ENCODE assay signal across 8 cellular contexts in genomic region chr22:23289851-23290724, GRCh38.
DNase-seq lines count a peak whose midpoint lies in the region; ATAC-seq, FAIRE-seq and TF ChIP-seq lines count a peak whose summit lies in the region.

No MANE protein-coding gene starts in this region.

- H4K20me1 ChIP-seq in astrocyte (ENCODE audit: insufficient read depth, low read length), result peaks cover 22% of the 10 kb centered on the region

- ATAC-seq in CD4-positive, CD25-positive, alpha-beta regulatory T cell (ENCODE audit: low read depth in 2 of 2), result peak in 1 of 2 donors; percentile 49
- peak; percentile 71 for ATAC-seq in T-helper 17 cell
- no peak for ATAC-seq in stimulated activated memory B cell treated with anti-CD40 and anti-IgM and Interleukin-4, amounts not matched to agents 10 μg/mL and 1 μg/mL and 100 μg/mL, for 72 hours

- H3K27me3 Mint-ChIP-seq in CD4-positive, CD25-positive, alpha-beta regulatory T cell, result no peaks in the 10 kb centered on the region
- H3K27me3 Mint-ChIP-seq in T-helper 17 cell (no peaks in the 10 kb centered on the region), astrocyte (ENCODE audit: low read depth, unreplicated experiment) (no peaks in the 10 kb centered on the region)
- no peaks in the 10 kb centered on the region for H3K27me3 Mint-ChIP-seq in stimulated activated memory B cell treated with anti-CD40 and anti-IgM and Interleukin-4, amounts not matched to agents 10 μg/mL and 1 μg/mL and 100 μg/mL, for 72 hours

- H3K9ac ChIP-seq in astrocyte (ENCODE audit: low read length), result no peak overlapping the region

- H3K4me3 Mint-ChIP-seq in CD4-positive, CD25-positive, alpha-beta regulatory T cell, result no peak overlapping the region
- no peak overlapping the region for H3K4me3 Mint-ChIP-seq in T-helper 17 cell
- H3K4me3 Mint-ChIP-seq in astrocyte (ENCODE audit: unreplicated experiment), result no peak overlapping the region
- no peak overlapping the region for H3K4me3 Mint-ChIP-seq in stimulated activated memory B cell treated with anti-CD40 and anti-IgM and Interleukin-4, amounts not matched to agents 10 μg/mL and 1 μg/mL and 100 μg/mL, for 72 hours

- no peaks in the 10 kb centered on the region for H3K79me2 ChIP-seq in astrocyte (ENCODE audit: insufficient read depth, low read length)

- H3K27ac ChIP-seq in CD4-positive, CD25-positive, alpha-beta regulatory T cell (ENCODE audit: insufficient read depth, low read length, poor library complexity, severe bottlenecking), result no peak overlapping the region
- H3K27ac ChIP-seq in astrocyte (ENCODE audit: low read depth, low read length), result no peak overlapping the region

- peak; percentile 29 to 50 (median 42) for DNase-seq in CD4-positive, CD25-positive, alpha-beta regulatory T cell
- DNase-seq in HFF-Myc (ENCODE audit: extremely low read depth, low read depth) (peak; percentile 46), T-helper 17 cell (peak; percentile 30 to 59 (median 38)), astrocyte (ENCODE audit: low read depth) (peak; percentile 12), iris pigment epithelial cell (ENCODE audit: low read depth) (peak; percentile 49), dedifferentiated amniotic fluid mesenchymal stem cell (ENCODE audit: extremely low spot score) (no peak)
- peak; percentile 50 for DNase-seq in stimulated activated CD4-positive, alpha-beta T cell treated with anti-CD3 and anti-CD28 coated beads, Interleukin-1b, Interleukin-23, amount 100 ng/mL, for 48 hours

- TF ChIP-seq CTCF in HFF-Myc (IDR thresholded peaks at IDR 0.05; ENCODE audit: low read depth, low read length, missing control alignments) (peak; percentile 93), astrocyte (IDR thresholded peaks at IDR 0.05; ENCODE audit: insufficient read depth, low read depth, low read length) (peak; percentile 72)

- no peaks in the 10 kb centered on the region for H3K4me1 Mint-ChIP-seq in CD4-positive, CD25-positive, alpha-beta regulatory T cell
- H3K4me1 Mint-ChIP-seq in T-helper 17 cell (peaks cover 5% of the 10 kb centered on the region), astrocyte (ENCODE audit: low read depth, unreplicated experiment) (peaks cover 16% of the 10 kb centered on the region)
- H3K4me1 Mint-ChIP-seq in stimulated activated memory B cell treated with anti-CD40 and anti-IgM and Interleukin-4, amounts not matched to agents 10 μg/mL and 1 μg/mL and 100 μg/mL, for 72 hours, result peaks cover 10% of the 10 kb centered on the region

- H3K9me3 Mint-ChIP-seq in CD4-positive, CD25-positive, alpha-beta regulatory T cell, result no peaks in the 10 kb centered on the region
- no peaks in the 10 kb centered on the region for H3K9me3 Mint-ChIP-seq in astrocyte (ENCODE audit: unreplicated experiment)
- no peaks in the 10 kb centered on the region for H3K9me3 Mint-ChIP-seq in stimulated activated memory B cell treated with anti-CD40 and anti-IgM and Interleukin-4, amounts not matched to agents 10 μg/mL and 1 μg/mL and 100 μg/mL, for 72 hours

- no peak overlapping the region for H2AFZ ChIP-seq in astrocyte (ENCODE audit: low read depth, low read length)

- H3K4me2 ChIP-seq in astrocyte (ENCODE audit: low read length), result no peak overlapping the region

- no peak for FAIRE-seq in astrocyte (lab: Jason Lieb, UNC)

- no peaks in the 10 kb centered on the region for H3K9me3 ChIP-seq in CD4-positive, CD25-positive, alpha-beta regulatory T cell (ENCODE audit: control insufficient read depth in 2 of 2, low read length in 2 of 2)
- H3K9me3 ChIP-seq in T-helper 17 cell (ENCODE audit: control insufficient read depth, low read length, poor library complexity, severe bottlenecking), result no peaks in the 10 kb centered on the region
- no peaks in the 10 kb centered on the region for H3K9me3 ChIP-seq in astrocyte (ENCODE audit: insufficient read depth, low read depth, low read length)

- H3K36me3 ChIP-seq in CD4-positive, CD25-positive, alpha-beta regulatory T cell (ENCODE audit: control insufficient read depth, insufficient read depth, low read length), result peaks cover 55% of the 10 kb centered on the region
- peaks cover 11% of the 10 kb centered on the region for H3K36me3 ChIP-seq in astrocyte (ENCODE audit: insufficient read depth, low read length)

- H3K27me3 ChIP-seq in CD4-positive, CD25-positive, alpha-beta regulatory T cell (ENCODE audit: control insufficient read depth, insufficient read depth, low read length), result no peaks in the 10 kb centered on the region
- no peaks in the 10 kb centered on the region for H3K27me3 ChIP-seq in astrocyte (ENCODE audit: insufficient read depth, low read length)

- H3K27ac Mint-ChIP-seq in CD4-positive, CD25-positive, alpha-beta regulatory T cell, result no peak overlapping the region
- no peak overlapping the region for H3K27ac Mint-ChIP-seq in T-helper 17 cell
- no peak overlapping the region for H3K27ac Mint-ChIP-seq in astrocyte (ENCODE audit: unreplicated experiment)
- H3K27ac Mint-ChIP-seq in stimulated activated memory B cell treated with anti-CD40 and anti-IgM and Interleukin-4, amounts not matched to agents 10 μg/mL and 1 μg/mL and 100 μg/mL, for 72 hours, result no peak overlapping the region

- H3K4me3 ChIP-seq in CD4-positive, CD25-positive, alpha-beta regulatory T cell (ENCODE audit: low read depth, low read length), result no peak overlapping the region
- H3K4me3 ChIP-seq in HFF-Myc (replicated peaks; ENCODE audit: low read depth, low read length) (no peak overlapping the region), astrocyte (ENCODE audit: insufficient read depth, low read depth, low read length) (no peak overlapping the region)

- no peaks in the 10 kb centered on the region for H3K4me1 ChIP-seq in CD4-positive, CD25-positive, alpha-beta regulatory T cell (ENCODE audit: control insufficient read depth, insufficient read depth, low read length, poor library complexity, severe bottlenecking)
- peaks cover 13% of the 10 kb centered on the region for H3K4me1 ChIP-seq in astrocyte (ENCODE audit: insufficient read depth, low read length)

- H3K36me3 Mint-ChIP-seq in CD4-positive, CD25-positive, alpha-beta regulatory T cell, result peaks cover 36% of the 10 kb centered on the region
- peaks cover 4% of the 10 kb centered on the region for H3K36me3 Mint-ChIP-seq in T-helper 17 cell (ENCODE audit: low read depth)
- peaks cover 25% of the 10 kb centered on the region for H3K36me3 Mint-ChIP-seq in astrocyte (ENCODE audit: low read depth, unreplicated experiment)
- H3K36me3 Mint-ChIP-seq in stimulated activated memory B cell treated with anti-CD40 and anti-IgM and Interleukin-4, amounts not matched to agents 10 μg/mL and 1 μg/mL and 100 μg/mL, for 72 hours, result peaks cover 58% of the 10 kb centered on the region
